ENCODE assay signal across 23 cellular contexts in genomic region chr17:38324141-38324540, GRCh38. TPM values are rescaled to one million over a fixed set of nuclear protein-coding genes. Genes with fewer than 3 reads are reported as not detected.
DNase-seq lines count a peak whose midpoint lies in the region; ATAC-seq and TF ChIP-seq lines count a peak whose summit lies in the region.
"Had no signal": no experiment of that assay in that cellular context is flagged by ENCODE, and none has a peak within 500 bp of the region (broad histone marks: within the 10 kb centered on the region; RNA-seq: fewer than 3 reads in every experiment).

No MANE protein-coding gene starts in this region.

- no peaks in the 10 kb centered on the region for H4K20me1 ChIP-seq in SK-N-SH (ENCODE audit: insufficient read depth)

- H3K36me3 ChIP-seq in SK-N-SH (replicated peaks in 1 of 2; ENCODE audit: control insufficient read depth in 1 of 2, insufficient read depth in 2 of 2, low read length in 1 of 2) (peaks cover 9 to 21% of the 10 kb centered on the region in 2 experiments), tibial nerve (peaks cover 4 to 47% (median 16%) of the 10 kb centered on the region in 3 donors), SJCRH30 (peaks cover 12% of the 10 kb centered on the region)

- TF ChIP-seq EP300 in SK-N-SH (IDR thresholded peaks at IDR 0.05; ENCODE audit: borderline replicate concordance in 1 of 2, low read depth in 1 of 2, low read length in 1 of 2): no peak
- TF ChIP-seq EP300 in tibial nerve (IDR thresholded peaks at IDR 0.05): no peak

- H3K4me3 ChIP-seq in SK-N-SH (ENCODE audit: low read depth in 2 of 2, low read length in 1 of 2) (no peak overlapping the region), tibial nerve (no peak overlapping the region), SJCRH30 (no peak overlapping the region)
- H3K4me3 ChIP-seq: K562 had no signal

- no peak overlapping the region for H3K4me2 ChIP-seq in SK-N-SH

- H2AFZ ChIP-seq in SK-N-SH (ENCODE audit: low read depth): no peak overlapping the region

- no peaks in the 10 kb centered on the region for H3K9me2 ChIP-seq in SK-N-SH

- H3K4me1 ChIP-seq in SK-N-SH (ENCODE audit: control insufficient read depth in 1 of 2, insufficient read depth in 2 of 2, low read depth in 1 of 2, low read length in 1 of 2) (peaks cover 0 to 30% of the 10 kb centered on the region in 2 experiments; a peak in 2 of 4 replicates), tibial nerve (peaks cover 0 to 51% (median 22%) of the 10 kb centered on the region in 4 donors), SJCRH30 (no peaks in the 10 kb centered on the region)

- TF ChIP-seq CTCF in SK-N-SH (IDR thresholded peaks at IDR 0.05) (no peak), tibial nerve (IDR thresholded peaks at IDR 0.05) (no peak), RWPE1 (conservative IDR thresholded peaks at IDR 0.05; ENCODE audit: low read depth) (no peak)

- no peak for ATAC-seq in SK-N-SH treated with all-trans-retinoic acid at 6 μM for 48 hours
- ATAC-seq: PC-3 had no signal

- DNase-seq in SK-N-SH (peak; percentile 60), caudate nucleus (lab: John Stamatoyannopoulos, UW) (no peak), fibroblast of gingiva (ENCODE audit: low read depth) (peak; percentile 26), tibial nerve (ENCODE audit: low spot score in 2 of 2) (no peak), SJCRH30 (no peak), NCI-H2029 (lab: John Stamatoyannopoulos, UW) (no peak), RWPE1 (ENCODE audit: low spot score) (no peak)
- DNase-seq: 8988T; BE2C; CD4-positive, alpha-beta memory T cell; DMS153; GDM1; H9; NCI-H1105; NCI-H1694; NCI-H510A; NCI-H748 treated with DMSO at 0.1 percent for 48 hours; PC-3; RPMI8226; SIG-M5 had no signal

- H3K9ac ChIP-seq in SK-N-SH: no peak overlapping the region

- CTCF ChIA-PET in SK-N-SH (lab: Yijun Ruan, JAX): interaction anchor here (0.9 to 23.5 kb wide), 5 partner anchors 10 to 283 kb away, joined by 3 to 303 read pairs (median 6); partner anchors contain the start of genes GPR179 and SOCS7
- CTCF ChIA-PET in RWPE1 (lab: Yijun Ruan, JAX): interaction anchor here (1.4 kb wide), 1 partner anchor 9 kb away, joined by 5 read pairs; no protein-coding TSS in a partner anchor

- H3K79me2 ChIP-seq in SK-N-SH (ENCODE audit: insufficient read depth): no peaks in the 10 kb centered on the region

- no peaks in the 10 kb centered on the region for H3K9me3 ChIP-seq in SK-N-SH
- no peaks in the 10 kb centered on the region for H3K9me3 ChIP-seq in tibial nerve
- no peaks in the 10 kb centered on the region for H3K9me3 ChIP-seq in SJCRH30 (replicated peaks)
- H3K9me3 ChIP-seq: BE2C had no signal

- H3K27me3 ChIP-seq in SK-N-SH (ENCODE audit: insufficient read depth) (no peaks in the 10 kb centered on the region), tibial nerve (peaks cover 0 to under 1% of the 10 kb centered on the region in 2 donors), SJCRH30 (no peaks in the 10 kb centered on the region)
- H3K27me3 ChIP-seq: BE2C had no signal

- POLR2A ChIA-PET in SK-N-SH (lab: Yijun Ruan, JAX): interaction anchor here (0.7 kb wide), 1 partner anchor 8 kb away, joined by 6 read pairs; no protein-coding TSS in a partner anchor
- POLR2A ChIA-PET in RWPE1 (lab: Yijun Ruan, JAX; ENCODE audit: low non-redundant PET): interaction anchor here (0.9 kb wide), 1 partner anchor 17 kb away, joined by 3 read pairs; no protein-coding TSS in a partner anchor

- no peaks in the 10 kb centered on the region for H3F3A ChIP-seq in SK-N-SH (replicated peaks; ENCODE audit: insufficient read depth)

- peak overlapping the region in 1 of 2 experiments; percentile 17; a peak in 1 of 4 replicates for H3K27ac ChIP-seq in SK-N-SH (ENCODE audit: low read depth in 2 of 2, low read length in 1 of 2)
- peak overlapping the region; percentile 65 for H3K27ac ChIP-seq in caudate nucleus (ENCODE audit: low read depth, low read length)
- H3K27ac ChIP-seq in tibial nerve: peak overlapping the region; percentile 9 to 90 (median 75)
- no peak overlapping the region for H3K27ac ChIP-seq in SJCRH30
- no peak overlapping the region for H3K27ac ChIP-seq in RWPE1

- TF ChIP-seq POLR2A in tibial nerve (IDR thresholded peaks at IDR 0.05): no peak

- no peak for TF ChIP-seq RAD21 in SK-N-SH (IDR thresholded peaks at IDR 0.05; ENCODE audit: low read length)

TF ChIP-seq in SK-N-SH, 30 proteins besides CTCF, POLR2A, EP300 and RAD21:
- TF ChIP-seq SMC3 (IDR thresholded peaks at IDR 0.05; ENCODE audit: low read depth, low read length) (no peak), CHD2 (IDR thresholded peaks at IDR 0.05; ENCODE audit: low read length, partially characterized antibody) (peak; percentile 15)

TF ChIP-seq in SK-N-SH treated with all-trans-retinoic acid at 6 μM for 48 hours, 23 proteins besides CTCF, POLR2A, EP300 and RAD21:
- TF ChIP-seq ZNF8 (CRISPR knock-in tag; IDR thresholded peaks at IDR 0.05) (no peak), CSDC2 (CRISPR knock-in tag; IDR thresholded peaks at IDR 0.05) (no peak), BACH2 (CRISPR knock-in tag; IDR thresholded peaks at IDR 0.05; ENCODE audit: borderline replicate concordance) (no peak), ZNF70 (CRISPR knock-in tag; IDR thresholded peaks at IDR 0.05) (no peak), CREB5 (CRISPR knock-in tag; IDR thresholded peaks at IDR 0.05; ENCODE audit: low read depth) (no peak), ARNTL (CRISPR knock-in tag; IDR thresholded peaks at IDR 0.05; ENCODE audit: borderline replicate concordance, low read depth) (no peak), GLIS3 (CRISPR knock-in tag; IDR thresholded peaks at IDR 0.05) (no peak), PATZ1 (CRISPR knock-in tag; IDR thresholded peaks at IDR 0.05; ENCODE audit: borderline replicate concordance) (no peak), TOX (CRISPR knock-in tag; IDR thresholded peaks at IDR 0.05; ENCODE audit: borderline replicate concordance) (no peak), POU6F1 (CRISPR knock-in tag; IDR thresholded peaks at IDR 0.05; ENCODE audit: borderline replicate concordance, low read depth) (no peak), ZFP30 (CRISPR knock-in tag; IDR thresholded peaks at IDR 0.05) (no peak), TCF4 (CRISPR knock-in tag; IDR thresholded peaks at IDR 0.05; ENCODE audit: borderline replicate concordance) (no peak)

RNA-seq across cellular contexts. Expression of gene GPR179, which starts 19.6 kb away (rescaled TPM):
- 0.02 TPM in 2 replicates for polyA plus RNA-seq in SK-N-SH (2012; rRNA removed)
- polyA plus RNA-seq in SK-N-SH (2012; cell fraction: cytosol; rRNA removed): under 0.01 and 0.01 TPM in 2 replicates
- 0.05 and 0.06 TPM in 2 replicates for polyA plus RNA-seq in SK-N-SH (2012; cell fraction: nucleus; rRNA removed)
- total RNA-seq in tibial nerve: under 1 TPM in 3 of 4 donors, not detected in 1; 0.21 to 0.78 (median 0.44) TPM
- not detected in 2 replicates for total RNA-seq in SJCRH30 (2014; rRNA removed; shearing (Covaris generic))
- total RNA-seq: H9, K562, PC-3 had no signal
- polyA plus RNA-seq: AG04450; CD4-positive, alpha-beta memory T cell; K562 had no signal

RNA-seq across cellular contexts. Expression of gene MRPL45, which starts 27.2 kb away (rescaled TPM):
- 35.5 and 42.8 TPM in 2 replicates for polyA plus RNA-seq in SK-N-SH (2012; rRNA removed)
- polyA plus RNA-seq in SK-N-SH (2012; cell fraction: cytosol; rRNA removed): 45.2 and 48.4 TPM in 2 replicates
- 19.9 and 25.2 TPM in 2 replicates for polyA plus RNA-seq in SK-N-SH (2012; cell fraction: nucleus; rRNA removed)
- total RNA-seq in tibial nerve: 10 to 100 TPM; 17.4 to 29.3 (median 24.2) TPM
- 41.9 and 42.3 TPM in 2 replicates for total RNA-seq in SJCRH30 (2014; rRNA removed; shearing (Covaris generic))

RNA-seq across cellular contexts. Expression of gene SOCS7, which starts 27.5 kb away (rescaled TPM):
- 7.4 and 10.0 TPM in 2 replicates for polyA plus RNA-seq in SK-N-SH (2012; rRNA removed)
- 5.2 and 7.2 TPM in 2 replicates for polyA plus RNA-seq in SK-N-SH (2012; cell fraction: cytosol; rRNA removed)
- 13.0 and 14.1 TPM in 2 replicates for polyA plus RNA-seq in SK-N-SH (2012; cell fraction: nucleus; rRNA removed)
- 10 to 100 TPM; 14.7 to 26.4 (median 17.8) TPM for total RNA-seq in tibial nerve
- total RNA-seq in SJCRH30 (2014; rRNA removed; shearing (Covaris generic)): 18.7 and 21.0 TPM in 2 replicates

Comparison
In these comparisons a context has a peak if more than half of its experiments do, and no peak if none do; other contexts are left out.
1. DNase-seq: peak in SK-N-SH (single experiment) and fibroblast of gingiva (single experiment); none in caudate nucleus (0 of 61), tibial nerve (0 of 2), SJCRH30 (0 of 2), NCI-H2029 (single experiment) and RWPE1 (single experiment).
2. H3K27ac ChIP-seq: peak in caudate nucleus (single experiment) and tibial nerve (4 of 4); none in SJCRH30 (single experiment) and RWPE1 (single experiment).